Comparison of ENCODE assay signal across 8 cellular contexts in genomic region chr3:49428697-49429100, GRCh38. TPM values are rescaled to one million over a fixed set of nuclear protein-coding genes. Genes with fewer than 3 reads are reported as not detected.
DNase-seq lines count a peak whose midpoint lies in the region; ATAC-seq and TF ChIP-seq lines count a peak whose summit lies in the region.

No MANE protein-coding gene starts in this region.

- H3K9me2 ChIP-seq in MM.1S (replicated peaks; ENCODE audit: insufficient read depth, low read length), result no peaks in the 10 kb centered on the region

- DNase-seq in GM13976 (ENCODE audit: low spot score) (peak; percentile 36), MM.1S (no peak), nucleus accumbens (lab: John Stamatoyannopoulos, UW) (no peak), ureter (ENCODE audit: low spot score) (no peak), KBM-7 (no peak)
- no peak for DNase-seq in effector memory CD4-positive, alpha-beta T cell
- DNase-seq in naive thymus-derived CD8-positive, alpha-beta T cell, result no peak
- no peak for DNase-seq in stimulated activated CD4-positive, alpha-beta T cell treated with anti-CD3 and anti-CD28 coated beads, Interleukin-15, amount 100 ng/mL, for 24 hours

- no peaks in the 10 kb centered on the region for H3K27me3 Mint-ChIP-seq in naive thymus-derived CD8-positive, alpha-beta T cell

- no peaks in the 10 kb centered on the region for H4K20me1 ChIP-seq in MM.1S (ENCODE audit: insufficient read depth, low read length)

- TF ChIP-seq CTCF in GM13976 (IDR thresholded peaks at IDR 0.05; ENCODE audit: borderline replicate concordance, control extremely low read depth, extremely low read depth, insufficient read depth, missing control alignments), result no peak
- TF ChIP-seq CTCF in MM.1S (IDR thresholded peaks at IDR 0.05; ENCODE audit: low read length), result no peak

- H3K9ac ChIP-seq in MM.1S (ENCODE audit: low read length), result peak overlapping the region; percentile 76; the same call in 1 of the 2 replicates

- H3K4me3 ChIP-seq in MM.1S (ENCODE audit: low read length), result peak overlapping the region; percentile 81
- peak overlapping the region; percentile 66 for H3K4me3 ChIP-seq in effector memory CD4-positive, alpha-beta T cell (ENCODE audit: insufficient read depth, low read depth, low read length, poor library complexity, severe bottlenecking)

- no peaks in the 10 kb centered on the region for H3K9me3 Mint-ChIP-seq in naive thymus-derived CD8-positive, alpha-beta T cell

- peak overlapping the region; percentile 90 to 96 (median 92) for H3K4me3 Mint-ChIP-seq in naive thymus-derived CD8-positive, alpha-beta T cell

- peak; percentile 15 for ATAC-seq in naive thymus-derived CD8-positive, alpha-beta T cell

- no peaks in the 10 kb centered on the region for H3K27me3 ChIP-seq in MM.1S (replicated peaks; ENCODE audit: insufficient read depth, low read length)
- H3K27me3 ChIP-seq in effector memory CD4-positive, alpha-beta T cell (replicated peaks; ENCODE audit: control insufficient read depth, insufficient read depth, low read length, poor library complexity, severe bottlenecking), result no peaks in the 10 kb centered on the region

- peaks cover 0 to 11% (median 3%) of the 10 kb centered on the region in 3 donors for H3K36me3 Mint-ChIP-seq in naive thymus-derived CD8-positive, alpha-beta T cell

- no peaks in the 10 kb centered on the region for H3F3A ChIP-seq in MM.1S (ENCODE audit: insufficient read depth, low read length)

- H3K4me2 ChIP-seq in MM.1S (ENCODE audit: low read depth, low read length), result peak overlapping the region; percentile 81

- POLR2A ChIA-PET in naive thymus-derived CD8-positive, alpha-beta T cell (lab: Charles Lee), result interaction anchor here (0.5 to 3.9 kb wide), 15 partner anchors 11 to 439 kb away, joined by 3 to 50 read pairs (median 8); partner anchors contain the start of genes DAG1, GPX1, NDUFAF3 and P4HTM

- H3K9me3 ChIP-seq in MM.1S (replicated peaks; ENCODE audit: insufficient read depth, low read length), result no peaks in the 10 kb centered on the region
- no peaks in the 10 kb centered on the region for H3K9me3 ChIP-seq in effector memory CD4-positive, alpha-beta T cell (ENCODE audit: control insufficient read depth, low read length)

- in situ Hi-C loops in GM13976 (cut with MboI; ENCODE audit: low sequenced_read_pairs, unreplicated experiment), result loop anchor here (25.0 kb wide), 1 partner anchor 266 kb away; the partner anchor contains the start of genes CCDC71 and KLHDC8B
- in situ Hi-C loops in KBM-7 (cut with MboI; ENCODE audit: low pct_unique_long_range_greater_than_20kb, low sequenced_read_pairs), result no loop called here

- H3K27ac Mint-ChIP-seq in naive thymus-derived CD8-positive, alpha-beta T cell, result peak overlapping the region; percentile 88 to 98 (median 94)

- peak overlapping the region; percentile 77; the same call in 1 of the 2 replicates for H3K27ac ChIP-seq in MM.1S (ENCODE audit: low read length)
- peak overlapping the region; percentile 77 for H3K27ac ChIP-seq in effector memory CD4-positive, alpha-beta T cell (ENCODE audit: insufficient read depth, low read length, poor library complexity, severe bottlenecking)

- no peaks in the 10 kb centered on the region for H3K36me3 ChIP-seq in MM.1S (replicated peaks; ENCODE audit: insufficient read depth, low read length)
- no peaks in the 10 kb centered on the region for H3K36me3 ChIP-seq in effector memory CD4-positive, alpha-beta T cell (ENCODE audit: control insufficient read depth, insufficient read depth, low read length)

- H3K4me1 Mint-ChIP-seq in naive thymus-derived CD8-positive, alpha-beta T cell, result peaks cover 12 to 29% (median 22%) of the 10 kb centered on the region in 4 donors

- 0 out of 2 replicates have a peak, but pooled peaks cover 7% of the 10 kb centered on the region for H3K4me1 ChIP-seq in MM.1S (ENCODE audit: low read length)
- peaks cover 9% of the 10 kb centered on the region for H3K4me1 ChIP-seq in effector memory CD4-positive, alpha-beta T cell (ENCODE audit: control insufficient read depth, insufficient read depth, low read length, poor library complexity, severe bottlenecking)

- no peaks in the 10 kb centered on the region for H3K79me2 ChIP-seq in MM.1S (ENCODE audit: low read length)

- H2AFZ ChIP-seq in MM.1S (ENCODE audit: low read length), result peak overlapping the region; percentile 99

RNA-seq across cellular contexts. Expression of gene NICN1, which starts 0.4 kb away (rescaled TPM):
- total RNA-seq in naive thymus-derived CD8-positive, alpha-beta T cell, result 10 to 100 TPM; 21.6 to 23.0 TPM
- polyA plus RNA-seq in naive thymus-derived CD8-positive, alpha-beta T cell, result 1 to 10 TPM; 7.4 to 9.7 (median 8.2) TPM
- 27.4 TPM for total RNA-seq in ureter

RNA-seq across cellular contexts. Expression of gene AMT, which starts 6.4 kb away (rescaled TPM):
- 1 to 10 TPM; 9.4 to 9.9 TPM for total RNA-seq in naive thymus-derived CD8-positive, alpha-beta T cell
- polyA plus RNA-seq in naive thymus-derived CD8-positive, alpha-beta T cell, result 1 to 10 TPM; 1.6 to 3.1 (median 1.9) TPM
- 29.1 TPM for total RNA-seq in ureter

RNA-seq across cellular contexts. Expression of gene TCTA, which starts 16.5 kb away (rescaled TPM):
- 10 to 100 TPM; 34.0 to 34.1 TPM for total RNA-seq in naive thymus-derived CD8-positive, alpha-beta T cell
- polyA plus RNA-seq in naive thymus-derived CD8-positive, alpha-beta T cell, result 10 to 100 TPM; 37.6 to 48.8 (median 45.5) TPM
- total RNA-seq in ureter, result 37.1 TPM

RNA-seq across cellular contexts. Expression of gene RHOA, which starts 16.9 kb away (rescaled TPM):
- total RNA-seq in naive thymus-derived CD8-positive, alpha-beta T cell, result 100 to 1,000 TPM; 235 to 254 TPM
- polyA plus RNA-seq in naive thymus-derived CD8-positive, alpha-beta T cell, result 100 to 1,000 TPM; 478 to 683 (median 552) TPM
- 379 TPM for total RNA-seq in ureter

RNA-seq across cellular contexts. Expression of gene DAG1, which starts 41.4 kb away (rescaled TPM):
- total RNA-seq in naive thymus-derived CD8-positive, alpha-beta T cell, result 10 to 100 TPM; 16.8 to 20.3 TPM
- polyA plus RNA-seq in naive thymus-derived CD8-positive, alpha-beta T cell, result 1 to 10 TPM; 4.6 to 6.4 (median 4.7) TPM
- 94.0 TPM for total RNA-seq in ureter
